9 cellular contexts compared by ENCODE assay signal in the genomic region with DNA sequence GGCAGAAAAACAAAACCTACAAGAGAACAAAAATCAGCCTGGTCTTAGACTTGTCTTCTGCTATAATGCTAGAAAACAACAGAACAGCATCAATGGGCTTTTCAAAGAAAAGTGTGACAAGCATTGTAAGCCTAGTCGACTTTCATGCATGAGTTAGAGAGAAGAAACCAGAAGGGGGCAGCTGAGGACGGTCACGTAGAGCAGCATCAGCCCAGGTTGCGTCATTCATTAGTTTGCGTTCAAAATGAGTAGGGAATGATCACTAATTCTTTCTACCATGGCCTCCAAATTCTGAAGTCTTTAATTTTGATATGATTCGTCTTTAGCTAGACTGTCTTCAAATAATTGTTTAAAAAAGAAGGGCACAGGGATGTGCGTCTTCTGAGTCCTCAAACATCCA. TPM values are rescaled to one million over a fixed set of nuclear protein-coding genes. Genes with fewer than 3 reads are reported as not detected.
DNase-seq lines count a peak whose midpoint lies in the region; ATAC-seq, FAIRE-seq and TF ChIP-seq lines count a peak whose summit lies in the region.
"Had no signal": no experiment of that assay in that cellular context is flagged by ENCODE, and none has a peak within 500 bp of the region (broad histone marks: within the 10 kb centered on the region; RNA-seq: fewer than 3 reads in every experiment).

No MANE protein-coding gene starts in this region.

- POLR2A ChIA-PET in PC-9 (lab: Charles Lee; ENCODE audit: unreplicated experiment): no interaction called here

- H3K4me2 ChIP-seq in PC-9 (no peak overlapping the region), hepatocyte (no peak overlapping the region)

- no peak overlapping the region for H3K4me3 ChIP-seq in PC-9
- H3K4me3 ChIP-seq in hepatocyte: no peak overlapping the region
- H3K4me3 ChIP-seq: psoas muscle had no signal

- no peaks in the 10 kb centered on the region for H3K79me2 ChIP-seq in PC-9 (ENCODE audit: low read depth)
- no peaks in the 10 kb centered on the region for H3K79me2 ChIP-seq in hepatocyte

- H3K9me2 ChIP-seq in PC-9 (ENCODE audit: insufficient read depth): no peaks in the 10 kb centered on the region
- H3K9me2 ChIP-seq in hepatocyte (replicated peaks; ENCODE audit: insufficient read depth): no peaks in the 10 kb centered on the region

- FAIRE-seq in H54 (lab: Jason Lieb, UNC): peak; percentile 74
- no peak for FAIRE-seq in urothelium cell line (lab: Jason Lieb, UNC)

- peaks cover 9% of the 10 kb centered on the region; the same call in 1 of the 2 replicates for H3K4me1 ChIP-seq in PC-9 (replicated peaks; ENCODE audit: insufficient read depth)
- peaks cover 7% of the 10 kb centered on the region for H3K4me1 ChIP-seq in hepatocyte (ENCODE audit: insufficient read depth)

- H2AFZ ChIP-seq in PC-9: no peak overlapping the region
- H2AFZ ChIP-seq in hepatocyte: no peak overlapping the region

- peak; percentile 44 for TF ChIP-seq CTCF in C4-2B (conservative IDR thresholded peaks at IDR 0.05)
- TF ChIP-seq CTCF in PC-9 (conservative IDR thresholded peaks at IDR 0.05): 0 out of 2 replicates have a peak, but pooled peaks have one; percentile 17
- TF ChIP-seq CTCF in hepatocyte (IDR thresholded peaks at IDR 0.05; ENCODE audit: poor library complexity): peak; percentile 39

- no TSS peak for BruUV-seq in PC-9 (replicated peaks; lab: Mats Ljungman, UMichigan)

- 49% methylated on average over 7 of the region's 7 CpGs for WGBS in hepatocyte (ENCODE audit: low lambda C conversion rate, missing lambda C conversion rate)

- no peaks in the 10 kb centered on the region for H3K9me3 ChIP-seq in PC-9 (ENCODE audit: insufficient read depth, low read depth)
- H3K9me3 ChIP-seq in hepatocyte (ENCODE audit: low read depth): no peaks in the 10 kb centered on the region
- H3K9me3 ChIP-seq: psoas muscle had no signal

- peaks cover 5% of the 10 kb centered on the region; the same call in 1 of the 2 replicates for H3K36me3 ChIP-seq in PC-9 (ENCODE audit: low read depth)
- no peaks in the 10 kb centered on the region for H3K36me3 ChIP-seq in hepatocyte (replicated peaks; ENCODE audit: insufficient read depth, low read depth)

- H4K20me1 ChIP-seq in PC-9 (ENCODE audit: insufficient read depth) (peaks cover 7% of the 10 kb centered on the region; the same call in 1 of the 2 replicates), hepatocyte (ENCODE audit: insufficient read depth, poor library complexity, severe bottlenecking) (no peaks in the 10 kb centered on the region)

- DNase-seq in H54 (ENCODE audit: insufficient read length, low spot score) (no peak), PC-9 (no peak), hepatocyte (ENCODE audit: low spot score) (peak; percentile 63), pons (ENCODE audit: low spot score) (no peak), urothelium cell line (ENCODE audit: low spot score) (no peak)
- DNase-seq: psoas muscle had no signal

- intact Hi-C loops in PC-9 (cut with micrococcal nuclease; ENCODE audit: unreplicated experiment): no loop called here

- peaks cover 30% of the 10 kb centered on the region for H3F3A ChIP-seq in PC-9 (ENCODE audit: insufficient read depth, low read depth)

- H3K27ac ChIP-seq in C4-2B: no peak overlapping the region
- no peak overlapping the region for H3K27ac ChIP-seq in PC-9
- no peak overlapping the region for H3K27ac ChIP-seq in hepatocyte
- H3K27ac ChIP-seq: psoas muscle had no signal

- H3K27me3 ChIP-seq in PC-9 (ENCODE audit: insufficient read depth, low read depth): no peaks in the 10 kb centered on the region
- no peaks in the 10 kb centered on the region for H3K27me3 ChIP-seq in hepatocyte

- ATAC-seq in HG03571 (IDR thresholded peaks at IDR 0.05; ENCODE audit: unreplicated experiment): no peak
- no peak for ATAC-seq in HG02840 (IDR thresholded peaks at IDR 0.05; ENCODE audit: low FRiP score, unreplicated experiment)
- ATAC-seq: psoas muscle had no signal

- CTCF ChIA-PET in PC-9 (lab: Charles Lee): no interaction called here

- TF ChIP-seq POLR2A in H54 (IDR thresholded peaks at IDR 0.05; ENCODE audit: low read depth, low read length): no peak

RNA-seq across cellular contexts. Expression of a gene that starts 4.7 kb away (rescaled TPM):
- total RNA-seq in PC-9 (2021) (21.5 and 29.6 TPM in 2 replicates), hepatocyte (50.6 and 57.1 TPM in 2 replicates)
- 34.2 and 38.5 TPM in 2 replicates for polyA plus RNA-seq in hepatocyte

RNA-seq across cellular contexts. Expression of a gene that starts 27.6 kb away (rescaled TPM):
- total RNA-seq in PC-9 (2021) (0.48 and 0.52 TPM in 2 replicates), hepatocyte (not detected in 2 replicates)
- not detected in 2 replicates for polyA plus RNA-seq in hepatocyte
